ENCODE assay signal across 21 cellular contexts in genomic region chrX:920234-920799, GRCh38.
DNase-seq lines count a peak whose midpoint lies in the region; ATAC-seq, FAIRE-seq and TF ChIP-seq lines count a peak whose summit lies in the region.
"Had no signal": no experiment of that assay in that cellular context is flagged by ENCODE, and none has a peak within 500 bp of the region (broad histone marks: within the 10 kb centered on the region; RNA-seq: fewer than 3 reads in every experiment).

No MANE protein-coding gene starts in this region.

- DNase-seq in GM23338 (ENCODE audit: low spot score), result no peak
- DNase-seq in astrocyte (ENCODE audit: low read depth), result no peak
- DNase-seq in lung (ENCODE audit: low spot score), result peak; percentile 21
- peak; percentile 22 for DNase-seq in ureter (ENCODE audit: low spot score)
- no peak for DNase-seq in activated naive CD8-positive, alpha-beta T cell treated with anti-CD3 and anti-CD28 coated beads, Interleukin-2, amount 50 U/mL, for 24 hours
- no peak for DNase-seq in omental fat pad (ENCODE audit: low spot score)
- no peak for DNase-seq in CD8-positive, alpha-beta memory T cell
- DNase-seq: activated naive CD4-positive, alpha-beta T cell treated with anti-CD3 and anti-CD28 coated beads for 36 hours; CD4-positive, CD25-positive, alpha-beta regulatory T cell; effector CD4-positive, alpha-beta T cell; foreskin melanocyte; mesendoderm; NCI-H2029 treated with DMSO at 0.1 percent for 48 hours; NCI-H526; nucleus accumbens; OCI-M1; stimulated activated naive CD8-positive, alpha-beta T cell treated with anti-CD3 and anti-CD28 coated beads, Interleukin-15, amount 100 ng/mL, for 72 hours; WERI-Rb-1 had no signal

- H3K9me2 ChIP-seq in GM23338 (ENCODE audit: insufficient read depth), result no peaks in the 10 kb centered on the region

- CTCF ChIA-PET in CD8-positive, alpha-beta memory T cell (lab: Charles Lee), result no interaction called here

- no peak overlapping the region for H3K4me3 ChIP-seq in GM23338
- no peak overlapping the region for H3K4me3 ChIP-seq in astrocyte (ENCODE audit: insufficient read depth, low read depth, low read length)
- no peak overlapping the region for H3K4me3 ChIP-seq in lung
- H3K4me3 ChIP-seq in CD8-positive, alpha-beta memory T cell (ENCODE audit: low read length), result no peak overlapping the region
- H3K4me3 ChIP-seq: smooth muscle cell had no signal

- H3K4me1 ChIP-seq in GM23338 (ENCODE audit: insufficient read depth) (no peaks in the 10 kb centered on the region), astrocyte (ENCODE audit: insufficient read depth, low read length) (no peaks in the 10 kb centered on the region), lung (ENCODE audit: control insufficient read depth in 2 of 2, insufficient read depth in 2 of 2, low read length in 2 of 2) (no peaks in the 10 kb centered on the region)
- H3K4me1 ChIP-seq in CD8-positive, alpha-beta memory T cell (ENCODE audit: insufficient read depth, low read length), result no peaks in the 10 kb centered on the region

- H3K27me3 ChIP-seq in GM23338 (ENCODE audit: insufficient read depth), result no peaks in the 10 kb centered on the region
- no peaks in the 10 kb centered on the region for H3K27me3 ChIP-seq in astrocyte (ENCODE audit: insufficient read depth, low read length)
- H3K27me3 ChIP-seq in lung (ENCODE audit: control insufficient read depth, insufficient read depth), result no peaks in the 10 kb centered on the region
- no peaks in the 10 kb centered on the region for H3K27me3 ChIP-seq in CD8-positive, alpha-beta memory T cell (ENCODE audit: insufficient read depth, low read length, poor library complexity, severe bottlenecking)

- H3K4me2 ChIP-seq in GM23338 (no peak overlapping the region), astrocyte (ENCODE audit: low read length) (peak overlapping the region; percentile 50)
- H3K4me2 ChIP-seq: smooth muscle cell had no signal

- TF ChIP-seq CTCF in GM23338 (conservative IDR thresholded peaks at IDR 0.05; ENCODE audit: low read depth in 2 of 2) (no peak), astrocyte (IDR thresholded peaks at IDR 0.05; ENCODE audit: insufficient read depth, low read depth, low read length) (no peak), lung (IDR thresholded peaks at IDR 0.05; ENCODE audit: control extremely low read depth, extremely low read depth) (no peak), omental fat pad (IDR thresholded peaks at IDR 0.05) (no peak)

- 57 to 70% methylated on average over 25 of the region's 25 CpGs for WGBS in lung, 2 donors

- POLR2A ChIA-PET in CD8-positive, alpha-beta memory T cell (lab: Charles Lee), result no interaction called here

- 0 out of 2 replicates have a peak overlapping the region, but pooled peaks have one; percentile 59 for H2AFZ ChIP-seq in GM23338
- no peak overlapping the region for H2AFZ ChIP-seq in astrocyte (ENCODE audit: low read depth, low read length)

- peaks cover 14% of the 10 kb centered on the region for H3K36me3 Mint-ChIP-seq in GM23338 (ENCODE audit: low read depth)
- H3K36me3 Mint-ChIP-seq in astrocyte (ENCODE audit: low read depth, unreplicated experiment), result no peaks in the 10 kb centered on the region
- no peaks in the 10 kb centered on the region for H3K36me3 Mint-ChIP-seq in activated naive CD8-positive, alpha-beta T cell treated with anti-CD3 and anti-CD28 coated beads, Interleukin-2, amount 50 U/mL, for 24 hours (ENCODE audit: low read depth)
- no peaks in the 10 kb centered on the region for H3K36me3 Mint-ChIP-seq in CD8-positive, alpha-beta memory T cell
- H3K36me3 Mint-ChIP-seq: CD4-positive, CD25-positive, alpha-beta regulatory T cell had no signal

- H3K9me3 ChIP-seq in astrocyte (ENCODE audit: insufficient read depth, low read depth, low read length) (no peaks in the 10 kb centered on the region), lung (ENCODE audit: control insufficient read depth in 2 of 2, insufficient read depth in 1 of 2, low read length in 1 of 2) (peaks cover 0 to 8% of the 10 kb centered on the region in 2 donors)
- H3K9me3 ChIP-seq in CD8-positive, alpha-beta memory T cell (ENCODE audit: low read length), result no peaks in the 10 kb centered on the region

- H3K36me3 ChIP-seq in GM23338 (ENCODE audit: insufficient read depth) (no peaks in the 10 kb centered on the region), astrocyte (ENCODE audit: insufficient read depth, low read length) (no peaks in the 10 kb centered on the region), lung (ENCODE audit: control insufficient read depth in 2 of 2, insufficient read depth in 2 of 2, low read length in 2 of 2) (no peaks in the 10 kb centered on the region)
- no peaks in the 10 kb centered on the region for H3K36me3 ChIP-seq in CD8-positive, alpha-beta memory T cell (ENCODE audit: insufficient read depth, low read length)
- H3K36me3 ChIP-seq: WERI-Rb-1 had no signal

- H3K4me3 Mint-ChIP-seq in GM23338, result no peak overlapping the region
- no peak overlapping the region for H3K4me3 Mint-ChIP-seq in astrocyte (ENCODE audit: unreplicated experiment)
- H3K4me3 Mint-ChIP-seq in activated naive CD8-positive, alpha-beta T cell treated with anti-CD3 and anti-CD28 coated beads, Interleukin-2, amount 50 U/mL, for 24 hours, result no peak overlapping the region
- H3K4me3 Mint-ChIP-seq in CD8-positive, alpha-beta memory T cell, result no peak overlapping the region
- H3K4me3 Mint-ChIP-seq: activated naive CD4-positive, alpha-beta T cell treated with anti-CD3 and anti-CD28 coated beads for 36 hours; CD4-positive, CD25-positive, alpha-beta regulatory T cell; stimulated activated naive CD8-positive, alpha-beta T cell treated with anti-CD3 and anti-CD28 coated beads, Interleukin-15, amount 100 ng/mL, for 72 hours had no signal

- H3K9me3 Mint-ChIP-seq in GM23338, result peaks cover 40% of the 10 kb centered on the region
- peaks cover 8% of the 10 kb centered on the region for H3K9me3 Mint-ChIP-seq in astrocyte (ENCODE audit: unreplicated experiment)
- H3K9me3 Mint-ChIP-seq in activated naive CD8-positive, alpha-beta T cell treated with anti-CD3 and anti-CD28 coated beads, Interleukin-2, amount 50 U/mL, for 24 hours, result no peaks in the 10 kb centered on the region
- peaks cover 0 to 5% (median 3%) of the 10 kb centered on the region in 5 donors for H3K9me3 Mint-ChIP-seq in CD8-positive, alpha-beta memory T cell
- H3K9me3 Mint-ChIP-seq: activated naive CD4-positive, alpha-beta T cell treated with anti-CD3 and anti-CD28 coated beads for 36 hours; CD4-positive, CD25-positive, alpha-beta regulatory T cell had no signal

- no peak for FAIRE-seq in astrocyte (lab: Jason Lieb, UNC)
- FAIRE-seq: bronchial epithelial cell, GM18507 had no signal

- H3K27ac Mint-ChIP-seq in GM23338 (no peak overlapping the region), astrocyte (ENCODE audit: unreplicated experiment) (no peak overlapping the region)
- no peak overlapping the region for H3K27ac Mint-ChIP-seq in activated naive CD8-positive, alpha-beta T cell treated with anti-CD3 and anti-CD28 coated beads, Interleukin-2, amount 50 U/mL, for 24 hours
- peak overlapping the region in 1 of 8 donors; percentile 56 for H3K27ac Mint-ChIP-seq in CD8-positive, alpha-beta memory T cell
- H3K27ac Mint-ChIP-seq: activated naive CD4-positive, alpha-beta T cell treated with anti-CD3 and anti-CD28 coated beads for 36 hours; CD4-positive, CD25-positive, alpha-beta regulatory T cell had no signal

- H4K20me1 ChIP-seq in GM23338 (replicated peaks; ENCODE audit: insufficient read depth) (no peaks in the 10 kb centered on the region), astrocyte (ENCODE audit: insufficient read depth, low read length) (no peaks in the 10 kb centered on the region)

- no peak overlapping the region for H3K27ac ChIP-seq in GM23338 (ENCODE audit: low read depth)
- no peak overlapping the region for H3K27ac ChIP-seq in astrocyte (ENCODE audit: low read depth, low read length)
- no peak overlapping the region for H3K27ac ChIP-seq in lung (ENCODE audit: low read depth in 1 of 2, low read length in 1 of 2)
- H3K27ac ChIP-seq in CD8-positive, alpha-beta memory T cell (ENCODE audit: low read depth, low read length), result no peak overlapping the region
- H3K27ac ChIP-seq: WERI-Rb-1 had no signal

- no peaks in the 10 kb centered on the region for H3F3A ChIP-seq in GM23338 (replicated peaks; ENCODE audit: low read depth)

- no peaks in the 10 kb centered on the region for H3K4me1 Mint-ChIP-seq in GM23338
- no peaks in the 10 kb centered on the region for H3K4me1 Mint-ChIP-seq in astrocyte (ENCODE audit: low read depth, unreplicated experiment)
- H3K4me1 Mint-ChIP-seq in activated naive CD8-positive, alpha-beta T cell treated with anti-CD3 and anti-CD28 coated beads, Interleukin-2, amount 50 U/mL, for 24 hours, result no peaks in the 10 kb centered on the region
- no peaks in the 10 kb centered on the region for H3K4me1 Mint-ChIP-seq in CD8-positive, alpha-beta memory T cell
- H3K4me1 Mint-ChIP-seq: CD4-positive, CD25-positive, alpha-beta regulatory T cell; stimulated activated naive CD8-positive, alpha-beta T cell treated with anti-CD3 and anti-CD28 coated beads, Interleukin-15, amount 100 ng/mL, for 72 hours had no signal

- H3K27me3 Mint-ChIP-seq in GM23338 (ENCODE audit: insufficient read depth, low read depth, poor library complexity) (peaks cover 2% of the 10 kb centered on the region), astrocyte (ENCODE audit: low read depth, unreplicated experiment) (no peaks in the 10 kb centered on the region)
- no peaks in the 10 kb centered on the region for H3K27me3 Mint-ChIP-seq in activated naive CD8-positive, alpha-beta T cell treated with anti-CD3 and anti-CD28 coated beads, Interleukin-2, amount 50 U/mL, for 24 hours
- H3K27me3 Mint-ChIP-seq in CD8-positive, alpha-beta memory T cell, result no peaks in the 10 kb centered on the region
- H3K27me3 Mint-ChIP-seq: CD4-positive, CD25-positive, alpha-beta regulatory T cell; stimulated activated naive CD8-positive, alpha-beta T cell treated with anti-CD3 and anti-CD28 coated beads, Interleukin-15, amount 100 ng/mL, for 72 hours had no signal

- H3K79me2 ChIP-seq in GM23338 (replicated peaks; ENCODE audit: insufficient read depth), result no peaks in the 10 kb centered on the region
- no peaks in the 10 kb centered on the region for H3K79me2 ChIP-seq in astrocyte (ENCODE audit: insufficient read depth, low read length)

- ATAC-seq in GM23338 (no peak), lung (ENCODE audit: insufficient read depth, low FRiP score) (no peak), omental fat pad (ENCODE audit: low FRiP score) (no peak)
- ATAC-seq in activated naive CD8-positive, alpha-beta T cell treated with anti-CD3 and anti-CD28 coated beads, Interleukin-2, amount 50 U/mL, for 24 hours, result no peak
- ATAC-seq: stimulated activated naive CD8-positive, alpha-beta T cell treated with anti-CD3 and anti-CD28 coated beads, Interleukin-15, amount 100 ng/mL, for 72 hours had no signal

- no peak overlapping the region for H3K9ac ChIP-seq in astrocyte (ENCODE audit: low read length)

TF ChIP-seq in GM23338, 12 proteins besides CTCF, POLR2A, EP300 and RAD21 (continues in another document):
- no peak for TF ChIP-seq EZH2phosphoT487 (IDR thresholded peaks at IDR 0.05; ENCODE audit: unreplicated experiment)
- no peak for TF ChIP-seq CREB1 (CRISPR knock-in tag; IDR thresholded peaks at IDR 0.05; ENCODE audit: low read depth)
- no peak for TF ChIP-seq JUNB (IDR thresholded peaks at IDR 0.05; ENCODE audit: unreplicated experiment)
- TF ChIP-seq NANOG (IDR thresholded peaks at IDR 0.05; ENCODE audit: borderline replicate concordance), result no peak
- TF ChIP-seq ZNF331 (CRISPR knock-in tag; IDR thresholded peaks at IDR 0.05; ENCODE audit: low read depth), result no peak

Comparison
In these comparisons a context has a peak if more than half of its experiments do, and no peak if none do; other contexts are left out.
1. DNase-seq: peak in lung (single experiment) and ureter (single experiment); none in GM23338 (single experiment), astrocyte (single experiment), activated naive CD8-positive, alpha-beta T cell treated with anti-CD3 and anti-CD28 coated beads, Interleukin-2, amount 50 U/mL, for 24 hours (single experiment), omental fat pad (single experiment) and CD8-positive, alpha-beta memory T cell (0 of 5).